In the genomic region with DNA sequence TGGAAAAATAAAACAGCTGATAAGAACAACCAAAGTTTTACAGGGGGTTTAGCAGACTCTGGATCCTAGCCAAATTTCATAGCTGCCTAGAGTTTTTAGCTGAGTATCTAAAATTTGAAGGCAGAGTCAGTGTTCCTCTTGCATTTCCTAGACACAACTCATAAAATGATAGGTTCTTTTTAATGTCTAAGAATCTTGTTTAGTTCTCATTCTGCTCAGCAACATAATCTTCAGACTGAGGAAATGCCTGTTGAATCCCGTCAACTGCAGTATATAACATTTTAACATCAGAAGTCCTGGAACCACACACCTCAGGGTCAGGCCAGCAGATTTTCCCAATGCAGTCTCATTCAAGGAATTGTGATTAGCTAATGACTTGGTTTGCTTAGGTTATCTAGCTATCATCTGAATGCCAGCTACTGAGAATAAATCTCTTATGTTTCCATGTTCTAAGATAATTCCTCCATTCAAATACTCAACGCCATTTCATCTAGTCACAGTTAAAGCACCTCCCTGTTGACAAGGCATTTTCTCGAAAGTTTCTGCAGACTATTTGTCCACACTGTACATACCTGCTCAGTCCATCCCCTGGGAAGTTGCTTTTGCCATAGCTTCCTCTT, we compare ENCODE assay signal across 1 cellular context.
TF ChIP-seq lines count a peak whose summit lies in the region.

No MANE protein-coding gene starts in this region.

TF ChIP-seq in IMR-90, 13 proteins besides CTCF, POLR2A, EP300 and RAD21 (continued from another document):
- no peak for TF ChIP-seq FOS (IDR thresholded peaks at IDR 0.05; ENCODE audit: low read depth, low read length)
- no peak for TF ChIP-seq MAZ (IDR thresholded peaks at IDR 0.05; ENCODE audit: borderline replicate concordance, low read depth, low read length)
- TF ChIP-seq CEBPB (IDR thresholded peaks at IDR 0.05; ENCODE audit: low read depth, low read length): no peak
- TF ChIP-seq, protein P1, sequence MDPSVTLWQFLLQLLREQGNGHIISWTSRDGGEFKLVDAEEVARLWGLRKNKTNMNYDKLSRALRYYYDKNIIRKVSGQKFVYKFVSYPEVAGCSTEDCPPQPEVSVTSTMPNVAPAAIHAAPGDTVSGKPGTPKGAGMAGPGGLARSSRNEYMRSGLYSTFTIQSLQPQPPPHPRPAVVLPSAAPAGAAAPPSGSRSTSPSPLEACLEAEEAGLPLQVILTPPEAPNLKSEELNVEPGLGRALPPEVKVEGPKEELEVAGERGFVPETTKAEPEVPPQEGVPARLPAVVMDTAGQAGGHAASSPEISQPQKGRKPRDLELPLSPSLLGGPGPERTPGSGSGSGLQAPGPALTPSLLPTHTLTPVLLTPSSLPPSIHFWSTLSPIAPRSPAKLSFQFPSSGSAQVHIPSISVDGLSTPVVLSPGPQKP (IDR thresholded peaks at IDR 0.05; ENCODE audit: borderline replicate concordance, low read depth, low read length): no peak
- TF ChIP-seq SMC3 (IDR thresholded peaks at IDR 0.05; ENCODE audit: low read depth, low read length): no peak
- TF ChIP-seq MAFK (IDR thresholded peaks at IDR 0.05; ENCODE audit: low read depth, low read length): no peak
- no peak for TF ChIP-seq MXI1 (IDR thresholded peaks at IDR 0.05; ENCODE audit: borderline replicate concordance, low read depth, low read length)
- no peak for TF ChIP-seq BHLHE40 (IDR thresholded peaks at IDR 0.05; ENCODE audit: low read depth, low read length)
- no peak for TF ChIP-seq CHD1 (IDR thresholded peaks at IDR 0.05; ENCODE audit: low read depth, low read length)
